11 cellular contexts compared by ENCODE assay signal in the genomic region with DNA sequence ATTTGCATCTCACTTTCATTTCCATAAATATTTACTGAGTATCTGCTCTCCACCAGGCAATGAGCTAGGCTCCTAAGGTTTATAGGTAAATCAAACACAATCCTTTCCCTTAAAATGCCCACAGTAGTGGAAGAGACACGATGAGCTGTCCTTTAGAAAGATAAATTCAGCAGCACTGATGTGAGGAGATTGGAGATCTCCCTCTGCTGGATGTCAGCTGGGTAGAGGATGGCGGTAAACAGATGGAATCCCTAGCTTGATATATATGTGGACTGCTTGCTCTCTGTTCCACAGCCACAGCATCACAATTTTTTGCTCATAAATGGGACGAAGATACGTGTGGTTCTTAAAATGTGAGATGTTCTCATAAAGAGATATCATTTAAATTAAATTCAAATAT.
DNase-seq lines count a peak whose midpoint lies in the region; ATAC-seq and TF ChIP-seq lines count a peak whose summit lies in the region.
"Had no signal": no experiment of that assay in that cellular context is flagged by ENCODE, and none has a peak within 500 bp of the region (broad histone marks: within the 10 kb centered on the region; RNA-seq: fewer than 3 reads in every experiment).

No MANE protein-coding gene starts in this region.

- 62% methylated on average over 4 of the region's 4 CpGs for WGBS in hepatocyte (ENCODE audit: low lambda C conversion rate, missing lambda C conversion rate)

- H2AFZ ChIP-seq in hepatocyte, result no peak overlapping the region

- no peak overlapping the region for H3K4me2 ChIP-seq in hepatocyte

- peak; percentile 34 for TF ChIP-seq CTCF in hepatocyte (IDR thresholded peaks at IDR 0.05; ENCODE audit: poor library complexity)

- H4K20me1 ChIP-seq in hepatocyte (ENCODE audit: insufficient read depth, poor library complexity, severe bottlenecking), result no peaks in the 10 kb centered on the region

- peak; percentile 27 for DNase-seq in DMS53 (lab: John Stamatoyannopoulos, UW)
- DNase-seq in DMS53 treated with DMSO at 0.1 percent for 48 hours (lab: John Stamatoyannopoulos, UW; ENCODE audit: unreplicated experiment), result no peak
- peak; percentile 3 for DNase-seq in SW480 (ENCODE audit: low spot score)
- DNase-seq in hepatocyte (ENCODE audit: low spot score), result no peak
- peak; percentile 7 for DNase-seq in putamen (ENCODE audit: low spot score)
- no peak for DNase-seq in SKM-1 treated with dmso at 0.1 percent for 144 hours (lab: John Stamatoyannopoulos, UW; ENCODE audit: unreplicated experiment)
- DNase-seq in activated CD4-positive, CD25-positive, alpha-beta regulatory T cell treated with anti-CD3 and anti-CD28 coated beads, Interleukin-2, amount 50 U/mL, for 72 hours, result no peak
- DNase-seq: GF-D8, sigmoid colon had no signal

- H3K27ac ChIP-seq in hepatocyte, result no peak overlapping the region
- H3K27ac ChIP-seq: esophagus muscularis mucosa, sigmoid colon had no signal

- H3K79me2 ChIP-seq in hepatocyte, result no peaks in the 10 kb centered on the region

- no peaks in the 10 kb centered on the region for H3K4me1 ChIP-seq in hepatocyte (ENCODE audit: insufficient read depth)
- H3K4me1 ChIP-seq: esophagus muscularis mucosa, sigmoid colon had no signal

- H3K9me2 ChIP-seq in hepatocyte (replicated peaks; ENCODE audit: insufficient read depth), result no peaks in the 10 kb centered on the region

- no peak overlapping the region for H3K4me3 ChIP-seq in hepatocyte
- H3K4me3 ChIP-seq: esophagus muscularis mucosa, sigmoid colon had no signal

- H3K36me3 ChIP-seq in hepatocyte (replicated peaks; ENCODE audit: insufficient read depth, low read depth), result no peaks in the 10 kb centered on the region
- H3K36me3 ChIP-seq: esophagus muscularis mucosa, sigmoid colon had no signal

- no peak for ATAC-seq in HG02840 (IDR thresholded peaks at IDR 0.05; ENCODE audit: low FRiP score, unreplicated experiment)

- H3K27me3 ChIP-seq in hepatocyte, result no peaks in the 10 kb centered on the region
- H3K27me3 ChIP-seq: esophagus muscularis mucosa, sigmoid colon had no signal

- no peaks in the 10 kb centered on the region for H3K9me3 ChIP-seq in hepatocyte (ENCODE audit: low read depth)
- H3K9me3 ChIP-seq: esophagus muscularis mucosa, sigmoid colon had no signal

Comparison
In these comparisons a context has a peak if more than half of its experiments do, and no peak if none do; other contexts are left out.
1. DNase-seq: peak in DMS53 (single experiment), SW480 (single experiment) and putamen (single experiment); none in DMS53 treated with DMSO at 0.1 percent for 48 hours (single experiment), hepatocyte (single experiment), SKM-1 treated with dmso at 0.1 percent for 144 hours (single experiment) and activated CD4-positive, CD25-positive, alpha-beta regulatory T cell treated with anti-CD3 and anti-CD28 coated beads, Interleukin-2, amount 50 U/mL, for 72 hours (single experiment).